ENCODE assay signal across 18 cellular contexts in genomic region chr2:43241558-43241957, GRCh38. TPM values are rescaled to one million over a fixed set of nuclear protein-coding genes. Genes with fewer than 3 reads are reported as not detected.
DNase-seq lines count a peak whose midpoint lies in the region; ATAC-seq and TF ChIP-seq lines count a peak whose summit lies in the region.
"Had no signal": no experiment of that assay in that cellular context is flagged by ENCODE, and none has a peak within 500 bp of the region (broad histone marks: within the 10 kb centered on the region; RNA-seq: fewer than 3 reads in every experiment).

No MANE protein-coding gene starts in this region.

- peak overlapping the region in 1 of 4 donors; percentile 43 for H3K4me3 Mint-ChIP-seq in CD4-positive, CD25-positive, alpha-beta regulatory T cell
- H3K4me3 Mint-ChIP-seq in WTC11 (no peak overlapping the region), memory B cell (no peak overlapping the region)
- H3K4me3 Mint-ChIP-seq: CD8-positive, alpha-beta memory T cell had no signal

- H3K27ac Mint-ChIP-seq in CD4-positive, CD25-positive, alpha-beta regulatory T cell = peak overlapping the region in 2 of 3 donors; percentile 46 to 88
- H3K27ac Mint-ChIP-seq in WTC11 = no peak overlapping the region
- H3K27ac Mint-ChIP-seq in memory B cell = peak overlapping the region; percentile 90

- peaks cover 5 to 15% (median 8%) of the 10 kb centered on the region in 4 donors for H3K4me1 Mint-ChIP-seq in CD4-positive, CD25-positive, alpha-beta regulatory T cell
- H3K4me1 Mint-ChIP-seq in WTC11 (peaks cover 8% of the 10 kb centered on the region), memory B cell (peaks cover 27% of the 10 kb centered on the region)

- H2AFZ ChIP-seq in mammary epithelial cell (ENCODE audit: low read depth, low read length) = no peak overlapping the region

- H3K9me3 Mint-ChIP-seq in CD4-positive, CD25-positive, alpha-beta regulatory T cell = no peaks in the 10 kb centered on the region
- no peaks in the 10 kb centered on the region for H3K9me3 Mint-ChIP-seq in WTC11
- no peaks in the 10 kb centered on the region for H3K9me3 Mint-ChIP-seq in memory B cell
- H3K9me3 Mint-ChIP-seq: CD8-positive, alpha-beta memory T cell; IgD-negative memory B cell had no signal

- TF ChIP-seq POLR2A in testis (IDR thresholded peaks at IDR 0.05) = no peak

- peaks cover 8% of the 10 kb centered on the region for H3K36me3 Mint-ChIP-seq in CD4-positive, CD25-positive, alpha-beta regulatory T cell
- H3K36me3 Mint-ChIP-seq in WTC11 = no peaks in the 10 kb centered on the region
- peaks cover 6% of the 10 kb centered on the region for H3K36me3 Mint-ChIP-seq in memory B cell

- H3K9ac ChIP-seq in mammary epithelial cell (ENCODE audit: insufficient read depth, low read length) = no peak overlapping the region
- H3K9ac ChIP-seq: BLaER1 had no signal

- no peaks in the 10 kb centered on the region for H3K27me3 Mint-ChIP-seq in CD4-positive, CD25-positive, alpha-beta regulatory T cell
- H3K27me3 Mint-ChIP-seq in WTC11 (ENCODE audit: low read depth) (no peaks in the 10 kb centered on the region), memory B cell (no peaks in the 10 kb centered on the region)
- H3K27me3 Mint-ChIP-seq: CD8-positive, alpha-beta memory T cell; IgD-negative memory B cell had no signal

- no peaks in the 10 kb centered on the region for H3K79me2 ChIP-seq in mammary epithelial cell (ENCODE audit: insufficient read depth, low read length)

- peaks cover 12% of the 10 kb centered on the region for H3K36me3 ChIP-seq in CD4-positive, CD25-positive, alpha-beta regulatory T cell (ENCODE audit: control insufficient read depth, insufficient read depth, low read length)
- H3K36me3 ChIP-seq in testis (ENCODE audit: low read depth, missing control alignments) (no peaks in the 10 kb centered on the region), mammary epithelial cell (ENCODE audit: insufficient read depth, low read length) (no peaks in the 10 kb centered on the region)

- no peak for DNase-seq in CD4-positive, CD25-positive, alpha-beta regulatory T cell
- DNase-seq in WTC11 (ENCODE audit: low spot score) = peak; percentile 46
- DNase-seq in memory B cell (ENCODE audit: low spot score in 2 of 2) = no peak
- DNase-seq in testis = peak; percentile 80
- no peak for DNase-seq in NCI-H146 (lab: John Stamatoyannopoulos, UW)
- DNase-seq in mammary epithelial cell = no peak
- DNase-seq: CD8-positive, alpha-beta memory T cell; GOT3; Karpas-422; MV-4-11; NCI-H1694 treated with DMSO at 0.1 percent for 48 hours; NCI-H446; NCI-H526; Right ventricle myocardium superior had no signal

- no TSS peak for BruUV-seq in mammary epithelial cell (replicated peaks; lab: Mats Ljungman, UMichigan)

- dilution Hi-C loops in mammary epithelial cell (cut with HindIII; ENCODE audit: low sequenced_read_pairs) = no loop called here

- no peaks in the 10 kb centered on the region for H3K9me3 ChIP-seq in CD4-positive, CD25-positive, alpha-beta regulatory T cell (ENCODE audit: control insufficient read depth in 2 of 2, low read length in 2 of 2)
- H3K9me3 ChIP-seq in testis = no peaks in the 10 kb centered on the region
- no peaks in the 10 kb centered on the region for H3K9me3 ChIP-seq in mammary epithelial cell (replicated peaks; ENCODE audit: insufficient read depth, low read length)
- H3K9me3 ChIP-seq: BLaER1 had no signal

- no peak overlapping the region for H3K27ac ChIP-seq in CD4-positive, CD25-positive, alpha-beta regulatory T cell (ENCODE audit: insufficient read depth, low read length, poor library complexity, severe bottlenecking)
- peak overlapping the region; percentile 56 to 64 for H3K27ac ChIP-seq in testis
- no peak overlapping the region for H3K27ac ChIP-seq in mammary epithelial cell (ENCODE audit: insufficient read depth, low read depth, low read length)
- H3K27ac ChIP-seq: BLaER1 had no signal

- no peaks in the 10 kb centered on the region for H3K27me3 ChIP-seq in CD4-positive, CD25-positive, alpha-beta regulatory T cell (ENCODE audit: control insufficient read depth, insufficient read depth, low read length)
- H3K27me3 ChIP-seq in testis (no peaks in the 10 kb centered on the region), mammary epithelial cell (ENCODE audit: insufficient read depth, low read length) (no peaks in the 10 kb centered on the region)
- H3K27me3 ChIP-seq: BLaER1 had no signal

- ATAC-seq in CD4-positive, CD25-positive, alpha-beta regulatory T cell (ENCODE audit: low read depth in 2 of 2) = no peak
- peak; percentile 87 for ATAC-seq in WTC11
- ATAC-seq in memory B cell (ENCODE audit: low read depth) = no peak
- ATAC-seq in HG03039 (IDR thresholded peaks at IDR 0.05; ENCODE audit: unreplicated experiment) = no peak
- ATAC-seq: HCT116 had no signal

- CTCF ChIA-PET in WTC11 (lab: Charles Lee) = interaction anchor here (0.9 to 3.3 kb wide), 4 partner anchors 13 to 336 kb away, joined by 3 to 23 read pairs (median 4); partner anchors contain the start of gene ZFP36L2
- CTCF ChIA-PET in mammary epithelial cell (lab: Charles Lee; ENCODE audit: low non-redundant PET) = no interaction called here

- no peak overlapping the region for H3K4me3 ChIP-seq in CD4-positive, CD25-positive, alpha-beta regulatory T cell (ENCODE audit: low read depth, low read length)
- H3K4me3 ChIP-seq in testis = no peak overlapping the region
- H3K4me3 ChIP-seq in mammary epithelial cell (replicated peaks in 1 of 3; ENCODE audit: insufficient read depth in 1 of 3, low read depth in 2 of 3, low read length in 3 of 3) = no peak overlapping the region
- H3K4me3 ChIP-seq: BLaER1 had no signal

- H4K20me1 ChIP-seq in mammary epithelial cell (ENCODE audit: insufficient read depth, low read length) = no peaks in the 10 kb centered on the region
- H4K20me1 ChIP-seq: BLaER1 had no signal

- in situ Hi-C loops in mammary epithelial cell (cut with MboI; ENCODE audit: low sequenced_read_pairs in 2 of 2) = no loop called here

- POLR2A ChIA-PET in WTC11 (lab: Charles Lee) = no interaction called here

- intact Hi-C loops in testis (cut with DNase I; ENCODE audit: low total_unique reads) = no loop called here
- intact Hi-C loops in mammary epithelial cell (cut with micrococcal nuclease) = no loop called here

- no peak overlapping the region for H3K4me2 ChIP-seq in mammary epithelial cell (ENCODE audit: insufficient read depth, low read depth, low read length)
- H3K4me2 ChIP-seq: BLaER1 had no signal

- WGBS in testis, 2 donors = 38 to 51% methylated on average over 7 to 10 of the region's 10 CpGs
- WGBS in mammary epithelial cell (ENCODE audit: low coverage, missing lambda C conversion rate) = 97% methylated on average over 10 of the region's 10 CpGs

- TF ChIP-seq CTCF in WTC11 (IDR thresholded peaks at IDR 0.05) = no peak
- no peak for TF ChIP-seq CTCF in testis (IDR thresholded peaks at IDR 0.05)
- no peak for TF ChIP-seq CTCF in mammary epithelial cell (conservative IDR thresholded peaks at IDR 0.05 in 1 of 2, IDR thresholded peaks at IDR 0.05 in 1 of 2; ENCODE audit: extremely low read depth in 1 of 2, insufficient read depth in 1 of 2, low read depth in 1 of 2, low read length in 2 of 2)

- no peaks in the 10 kb centered on the region for H3K4me1 ChIP-seq in CD4-positive, CD25-positive, alpha-beta regulatory T cell (ENCODE audit: control insufficient read depth, insufficient read depth, low read length, poor library complexity, severe bottlenecking)
- H3K4me1 ChIP-seq in testis = peaks cover 11% of the 10 kb centered on the region
- no peaks in the 10 kb centered on the region for H3K4me1 ChIP-seq in mammary epithelial cell (ENCODE audit: insufficient read depth, low read length)

TF ChIP-seq in WTC11, 78 proteins besides CTCF, POLR2A, EP300 and RAD21:
- TF ChIP-seq SP1 (CRISPR knock-in tag; conservative IDR thresholded peaks at IDR 0.05) (no peak), ZNF317 (CRISPR knock-in tag; IDR thresholded peaks at IDR 0.05; ENCODE audit: borderline replicate concordance, low read depth) (no peak), FOXJ3 (CRISPR knock-in tag; IDR thresholded peaks at IDR 0.05; ENCODE audit: borderline replicate concordance) (no peak), ZNF232 (CRISPR knock-in tag; IDR thresholded peaks at IDR 0.05) (no peak), OVOL2 (CRISPR knock-in tag; IDR thresholded peaks at IDR 0.05; ENCODE audit: borderline replicate concordance) (no peak)

RNA-seq across cellular contexts. Expression of gene ZFP36L2, which starts 15.2 kb away (rescaled TPM):
- total RNA-seq in CD4-positive, CD25-positive, alpha-beta regulatory T cell = 874 TPM
- polyA plus RNA-seq in CD4-positive, CD25-positive, alpha-beta regulatory T cell = 100 to 1,000 TPM; 119 to 155 (median 128) TPM
- total RNA-seq in WTC11 (2021) (50.4 to 63.4 TPM (median 61.6 TPM) in 3 replicates), testis (10 to 100 TPM; 35.7 to 54.4 TPM), mammary epithelial cell (100 to 1,000 TPM in 1 of 2 donors, 10 to 100 TPM in 1; 26.3 to 213 TPM)
- polyA plus RNA-seq in testis (ENCODE audit: insufficient read depth, low read depth, low replicate concordance) (45.4 TPM), mammary epithelial cell (35.6 TPM)
- polyA minus RNA-seq in mammary epithelial cell = 68.7 TPM

Comparison
In these comparisons a context has a peak if more than half of its experiments do, and no peak if none do; other contexts are left out.
1. DNase-seq: peak in WTC11 (single experiment) and testis (single experiment); none in CD4-positive, CD25-positive, alpha-beta regulatory T cell (0 of 3), memory B cell (0 of 2), NCI-H146 (single experiment) and mammary epithelial cell (single experiment).
2. H3K27ac ChIP-seq: peak in testis (2 of 2); none in CD4-positive, CD25-positive, alpha-beta regulatory T cell (single experiment) and mammary epithelial cell (single experiment).